In the genomic region with DNA sequence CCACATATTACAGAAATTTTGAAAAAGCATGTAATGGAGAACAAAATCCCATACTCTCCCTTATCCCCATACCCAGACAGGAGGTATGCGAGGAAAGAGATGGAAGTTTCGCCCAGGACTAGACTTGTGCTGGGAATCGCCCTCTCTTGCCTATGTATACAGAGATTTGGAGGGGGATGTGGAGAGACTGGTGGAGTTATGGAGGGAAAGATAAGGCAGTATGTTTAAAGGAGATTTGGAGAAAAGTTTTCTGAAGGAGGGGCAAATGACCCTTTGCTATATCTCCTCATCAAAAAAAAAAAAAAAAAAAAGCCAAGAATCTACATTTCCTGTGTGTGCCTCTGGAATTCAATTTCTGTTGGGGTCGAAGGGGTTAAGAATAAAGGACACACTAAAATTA, we compare ENCODE assay signal across 17 cellular contexts.
"Had no signal": no experiment of that assay in that cellular context is flagged by ENCODE, and none has a peak within 500 bp of the region (broad histone marks: within the 10 kb centered on the region; RNA-seq: fewer than 3 reads in every experiment).

No MANE protein-coding gene starts in this region.

- DNase-seq: activated CD4-positive, alpha-beta T cell treated with anti-CD3 and anti-CD28 coated beads, Interleukin-2, amount 50 U/mL, for 48 hours; activated CD4-positive, CD25-positive, alpha-beta regulatory T cell treated with anti-CD3 and anti-CD28 coated beads, Interleukin-2, amount 50 U/mL, for 72 hours; activated CD8-positive, alpha-beta memory T cell treated with anti-CD3 and anti-CD28 coated beads, Interleukin-2, amount 10 ng/mL, durations not matched to agents 7 days and 5 days; activated gamma-delta T cell; activated naive CD8-positive, alpha-beta T cell treated with anti-CD3 and anti-CD28 coated beads, Interleukin-2, amount 10 ng/mL, durations not matched to agents 7 days and 5 days; activated T-cell treated with anti-CD3 and anti-CD28 coated beads, Interleukin-2, amount 50 U/mL, for 4 hours; anterior cingulate cortex; effector memory CD8-positive, alpha-beta T cell; erythroblast; hypothalamus; naive thymus-derived CD8-positive, alpha-beta T cell; right cardiac atrium; stimulated activated naive B cell treated with anti-CD40 and anti-IgM and Interleukin-4, amounts not matched to agents 10 μg/mL and 1 μg/mL and 100 μg/mL, for 72 hours; substantia nigra; SW 1271 had no signal

- H3K27me3 ChIP-seq: neutrophil had no signal

- H3K27ac ChIP-seq: neutrophil had no signal

- ATAC-seq: activated CD8-positive, alpha-beta memory T cell treated with anti-CD3 and anti-CD28 coated beads, Interleukin-2, amount 10 ng/mL, durations not matched to agents 7 days and 5 days; activated T-cell treated with anti-CD3 and anti-CD28 coated beads, Interleukin-2, amount 50 U/mL, for 4 hours; effector memory CD8-positive, alpha-beta T cell; naive thymus-derived CD8-positive, alpha-beta T cell had no signal

- H3K4me3 ChIP-seq: lung had no signal

- H3K36me3 ChIP-seq: neutrophil had no signal

- H3K9me3 ChIP-seq: neutrophil had no signal
